Comparison of ENCODE assay signal across 9 cellular contexts in the genomic region with DNA sequence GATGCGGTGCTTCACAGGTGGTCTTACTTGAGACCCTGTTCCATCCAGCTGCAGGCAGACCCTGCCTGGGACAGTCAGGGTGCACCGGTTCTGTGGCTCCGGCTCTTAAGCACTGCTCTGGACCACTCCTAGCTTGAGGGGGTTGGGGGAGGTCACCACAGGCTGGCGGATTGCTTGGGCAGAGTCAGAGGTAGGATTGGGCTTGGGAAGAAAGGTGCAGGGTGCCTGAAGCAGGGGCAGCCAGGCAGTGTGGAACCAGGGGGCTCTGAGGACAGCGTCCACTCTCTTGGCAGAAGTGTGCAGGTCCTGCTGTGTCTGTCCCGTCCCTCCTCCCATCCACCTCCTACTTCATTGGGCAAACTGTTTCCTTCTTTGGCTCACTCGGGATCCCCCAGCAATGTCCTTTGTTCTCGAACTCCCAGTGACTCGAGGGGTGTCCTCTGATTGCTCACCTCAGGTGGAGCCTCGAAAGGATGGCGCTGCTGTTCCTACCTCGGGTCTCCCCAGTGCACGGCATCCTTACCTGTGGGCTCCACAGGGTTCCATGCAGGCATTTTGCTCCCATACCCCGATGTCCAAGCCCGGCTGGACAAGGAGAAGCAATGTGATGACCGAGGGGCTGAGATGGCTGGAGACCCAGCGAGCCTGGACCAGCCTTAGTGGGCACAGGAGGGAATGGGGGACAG. TPM values are rescaled to one million over a fixed set of nuclear protein-coding genes. Genes with fewer than 3 reads are reported as not detected.
DNase-seq lines count a peak whose midpoint lies in the region; ATAC-seq lines count a peak whose summit lies in the region.
"Had no signal": no experiment of that assay in that cellular context is flagged by ENCODE, and none has a peak within 500 bp of the region (broad histone marks: within the 10 kb centered on the region; RNA-seq: fewer than 3 reads in every experiment).

No MANE protein-coding gene starts in this region.

- H3K4me3 Mint-ChIP-seq in T-helper 1 cell treated with Interleukin-12 subunit alpha and Interleukin-12 subunit beta and Interleukin-4 antibody, amounts not matched to agents 30 μg/mL and 1 μg/mL, for 36 hours = peak overlapping the region; percentile 85
- H3K4me3 Mint-ChIP-seq in activated naive CD8-positive, alpha-beta T cell treated with anti-CD3 and anti-CD28 coated beads for 36 hours = peak overlapping the region; percentile 84
- peak overlapping the region; percentile 82 to 89 for H3K4me3 Mint-ChIP-seq in stimulated activated naive CD8-positive, alpha-beta T cell treated with anti-CD3 and anti-CD28 coated beads, Interleukin-15, amount 100 ng/mL, for 72 hours

- peak overlapping the region; percentile 49 for H3K27ac Mint-ChIP-seq in T-helper 1 cell treated with Interleukin-12 subunit alpha and Interleukin-12 subunit beta and Interleukin-4 antibody, amounts not matched to agents 30 μg/mL and 1 μg/mL, for 36 hours
- H3K27ac Mint-ChIP-seq in activated naive CD8-positive, alpha-beta T cell treated with anti-CD3 and anti-CD28 coated beads for 36 hours = no peak overlapping the region
- H3K27ac Mint-ChIP-seq in stimulated activated naive CD8-positive, alpha-beta T cell treated with anti-CD3 and anti-CD28 coated beads, Interleukin-15, amount 100 ng/mL, for 72 hours = peak overlapping the region in 1 of 2 donors; percentile 71

- peaks cover 31% of the 10 kb centered on the region for H3K4me1 Mint-ChIP-seq in T-helper 1 cell treated with Interleukin-12 subunit alpha and Interleukin-12 subunit beta and Interleukin-4 antibody, amounts not matched to agents 30 μg/mL and 1 μg/mL, for 36 hours (ENCODE audit: low read depth)
- H3K4me1 Mint-ChIP-seq in activated naive CD8-positive, alpha-beta T cell treated with anti-CD3 and anti-CD28 coated beads for 36 hours = peaks cover 38% of the 10 kb centered on the region
- peaks cover 76% of the 10 kb centered on the region for H3K4me1 Mint-ChIP-seq in stimulated activated naive CD8-positive, alpha-beta T cell treated with anti-CD3 and anti-CD28 coated beads, Interleukin-15, amount 100 ng/mL, for 72 hours

- no peaks in the 10 kb centered on the region for H3K9me3 Mint-ChIP-seq in T-helper 1 cell treated with Interleukin-12 subunit alpha and Interleukin-12 subunit beta and Interleukin-4 antibody, amounts not matched to agents 30 μg/mL and 1 μg/mL, for 36 hours
- H3K9me3 Mint-ChIP-seq in activated naive CD8-positive, alpha-beta T cell treated with anti-CD3 and anti-CD28 coated beads for 36 hours = no peaks in the 10 kb centered on the region
- H3K9me3 Mint-ChIP-seq in stimulated activated naive CD8-positive, alpha-beta T cell treated with anti-CD3 and anti-CD28 coated beads, Interleukin-15, amount 100 ng/mL, for 72 hours = no peaks in the 10 kb centered on the region

- H3K36me3 ChIP-seq in iPS-20b (ENCODE audit: insufficient read depth, low read depth, low read length) = peaks cover 9% of the 10 kb centered on the region

- no peak for ATAC-seq in stimulated activated naive CD8-positive, alpha-beta T cell treated with anti-CD3 and anti-CD28 coated beads, Interleukin-15, amount 100 ng/mL, for 72 hours
- ATAC-seq in GM18909 (IDR thresholded peaks at IDR 0.05; ENCODE audit: poor library complexity, unreplicated experiment) (no peak), GM21786 (IDR thresholded peaks at IDR 0.05; ENCODE audit: unreplicated experiment) (no peak)

- peaks cover 7% of the 10 kb centered on the region for H3K36me3 Mint-ChIP-seq in T-helper 1 cell treated with Interleukin-12 subunit alpha and Interleukin-12 subunit beta and Interleukin-4 antibody, amounts not matched to agents 30 μg/mL and 1 μg/mL, for 36 hours (ENCODE audit: low read depth)
- peaks cover 20% of the 10 kb centered on the region for H3K36me3 Mint-ChIP-seq in activated naive CD8-positive, alpha-beta T cell treated with anti-CD3 and anti-CD28 coated beads for 36 hours

- DNase-seq in T-helper 1 cell (no peak), COR-L47 (lab: John Stamatoyannopoulos, UW) (no peak)
- no peak for DNase-seq in activated naive CD8-positive, alpha-beta T cell treated with anti-CD3 and anti-CD28 coated beads for 36 hours
- DNase-seq in stimulated activated naive CD8-positive, alpha-beta T cell treated with anti-CD3 and anti-CD28 coated beads, Interleukin-15, amount 100 ng/mL, for 72 hours = no peak
- DNase-seq: hippocampal formation had no signal

- no peaks in the 10 kb centered on the region for H3K9me3 ChIP-seq in iPS-20b (ENCODE audit: insufficient read depth, low read depth, low read length)

- H3K4me3 ChIP-seq in iPS-20b (ENCODE audit: low read length) = peak overlapping the region; percentile 82

- no peak overlapping the region for H3K27ac ChIP-seq in iPS-20b (ENCODE audit: low read length)

- peaks cover 9% of the 10 kb centered on the region for H3K4me1 ChIP-seq in iPS-20b (ENCODE audit: insufficient read depth, low read length)

- peaks cover 32% of the 10 kb centered on the region for H3K27me3 ChIP-seq in iPS-20b (ENCODE audit: insufficient read depth, low read length)

- H3K27me3 Mint-ChIP-seq in T-helper 1 cell treated with Interleukin-12 subunit alpha and Interleukin-12 subunit beta and Interleukin-4 antibody, amounts not matched to agents 30 μg/mL and 1 μg/mL, for 36 hours (ENCODE audit: low read depth) = peaks cover 15% of the 10 kb centered on the region
- H3K27me3 Mint-ChIP-seq in activated naive CD8-positive, alpha-beta T cell treated with anti-CD3 and anti-CD28 coated beads for 36 hours = peaks cover 10% of the 10 kb centered on the region
- peaks cover 27% of the 10 kb centered on the region for H3K27me3 Mint-ChIP-seq in stimulated activated naive CD8-positive, alpha-beta T cell treated with anti-CD3 and anti-CD28 coated beads, Interleukin-15, amount 100 ng/mL, for 72 hours

- peak overlapping the region; percentile 83; the same call in 1 of the 2 replicates for H3K9ac ChIP-seq in iPS-20b (ENCODE audit: low read depth, low read length)

RNA-seq across cellular contexts. Expression of gene PDXK, which starts 1.8 kb away (rescaled TPM):
- 100 to 1,000 TPM; 111 to 113 TPM for total RNA-seq in activated naive CD8-positive, alpha-beta T cell treated with anti-CD3 and anti-CD28 coated beads for 36 hours

RNA-seq across cellular contexts. Expression of gene CSTB, which starts 55.4 kb away (rescaled TPM):
- 10 to 100 TPM; 33.6 to 35.1 TPM for total RNA-seq in activated naive CD8-positive, alpha-beta T cell treated with anti-CD3 and anti-CD28 coated beads for 36 hours
